Comparison of ENCODE assay signal across 8 cellular contexts in genomic region chr1:154974808-154975408, GRCh38. TPM values are rescaled to one million over a fixed set of nuclear protein-coding genes. Genes with fewer than 3 reads are reported as not detected.
DNase-seq lines count a peak whose midpoint lies in the region; ATAC-seq and TF ChIP-seq lines count a peak whose summit lies in the region.

No MANE protein-coding gene starts in this region.

- H3K9me3 ChIP-seq in OCI-LY1 (ENCODE audit: low read length) = no peaks in the 10 kb centered on the region
- H3K9me3 ChIP-seq in mucosa of rectum (ENCODE audit: control insufficient read depth in 2 of 2, low read length in 2 of 2) = no peaks in the 10 kb centered on the region

- DNase-seq in DMS153 (lab: John Stamatoyannopoulos, UW) (peak; percentile 97), HuH-7.5 (ENCODE audit: low spot score) (peak; percentile 78), activated T-cell treated with anti-CD3 and anti-CD28 coated beads for 24 hours (ENCODE audit: low read depth) (peak; percentile 93)
- peak; percentile 94 for DNase-seq in stimulated activated CD8-positive, alpha-beta memory T cell treated with anti-CD3 and anti-CD28 coated beads, Interleukin-4, amount 100 ng/mL, for 48 hours

- peak overlapping the region; percentile 91 for H3K4me2 ChIP-seq in OCI-LY1 (ENCODE audit: low read length)

- H3K79me2 ChIP-seq in OCI-LY1 (ENCODE audit: insufficient read depth, low read length) = peaks cover 28% of the 10 kb centered on the region

- H4K20me1 ChIP-seq in OCI-LY1 (ENCODE audit: insufficient read depth, low read length) = no peaks in the 10 kb centered on the region

- H3K4me1 ChIP-seq in OCI-LY1 (ENCODE audit: insufficient read depth, low read length, severe bottlenecking) (peaks cover 57% of the 10 kb centered on the region), mucosa of rectum (ENCODE audit: control insufficient read depth in 2 of 2, insufficient read depth in 2 of 2, low read length in 2 of 2) (peaks cover 31 to 40% of the 10 kb centered on the region in 2 donors)

- peak overlapping the region; percentile 88 for H3K27ac ChIP-seq in OCI-LY1 (ENCODE audit: low read depth, low read length, poor library complexity, severe bottlenecking)
- peak overlapping the region; percentile 88 to 92 for H3K27ac ChIP-seq in mucosa of rectum (ENCODE audit: low read depth in 2 of 2, low read length in 2 of 2)

- H2AFZ ChIP-seq in OCI-LY1 (ENCODE audit: low read length) = no peak overlapping the region

- peak overlapping the region; percentile 86 for H3K9ac ChIP-seq in OCI-LY1 (ENCODE audit: low read length)
- H3K9ac ChIP-seq in mucosa of rectum (ENCODE audit: low read depth in 1 of 2, low read length in 2 of 2) = peak overlapping the region; percentile 74 to 79

- 0 out of 2 replicates have a peak, but pooled peaks cover 4% of the 10 kb centered on the region for H3F3A ChIP-seq in OCI-LY1 (ENCODE audit: insufficient read depth, low read length)

- peak; percentile 34 for ATAC-seq in GM21576 (IDR thresholded peaks at IDR 0.05; ENCODE audit: unreplicated experiment)
- ATAC-seq in esophagus mucosa = peak; percentile 65

- H3K9me2 ChIP-seq in OCI-LY1 (ENCODE audit: low read depth, low read length) = no peaks in the 10 kb centered on the region

- H3K27me3 ChIP-seq in OCI-LY1 (ENCODE audit: insufficient read depth, low read length) (no peaks in the 10 kb centered on the region), mucosa of rectum (ENCODE audit: control insufficient read depth in 2 of 2, insufficient read depth in 2 of 2, low read length in 2 of 2) (no peaks in the 10 kb centered on the region)

- no peak for TF ChIP-seq CTCF in OCI-LY1 (IDR thresholded peaks at IDR 0.05; ENCODE audit: low read length)

- H3K4me3 ChIP-seq in OCI-LY1 (ENCODE audit: low read depth, low read length, poor library complexity, severe bottlenecking) (peak overlapping the region; percentile 79), mucosa of rectum (ENCODE audit: low read length in 2 of 2) (peak overlapping the region; percentile 76 to 96)

- H3K36me3 ChIP-seq in OCI-LY1 (ENCODE audit: insufficient read depth, low read length) (peaks cover 22% of the 10 kb centered on the region), mucosa of rectum (ENCODE audit: control insufficient read depth in 2 of 2, insufficient read depth in 2 of 2, low read length in 2 of 2) (peaks cover 0 to 7% of the 10 kb centered on the region in 2 donors)

RNA-seq across cellular contexts. Expression of gene CKS1B, which starts 0.4 kb away (rescaled TPM):
- 74.5 TPM for total RNA-seq in esophagus mucosa

RNA-seq across cellular contexts. Expression of gene SHC1, which starts 4.4 kb away (rescaled TPM):
- 68.0 TPM for total RNA-seq in esophagus mucosa

RNA-seq across cellular contexts. Expression of gene FLAD1, which starts 8.2 kb away (rescaled TPM):
- 29.6 TPM for total RNA-seq in esophagus mucosa

RNA-seq across cellular contexts. Expression of gene PYGO2, which starts 13.3 kb away (rescaled TPM):
- total RNA-seq in esophagus mucosa = 17.3 TPM

RNA-seq across cellular contexts. Expression of gene LENEP, which starts 18.5 kb away (rescaled TPM):
- not detected for total RNA-seq in esophagus mucosa

Comparison
In these comparisons a context has a peak if more than half of its experiments do, and no peak if none do; other contexts are left out.
1. Peak in every context shown above with its lines: DNase-seq, ATAC-seq, H3K4me3 ChIP-seq and H3K27ac ChIP-seq.